1 cellular context compared by ENCODE assay signal in genomic region chr4:40924096-40924792, GRCh38.
TF ChIP-seq lines count a peak whose summit lies in the region.

No MANE protein-coding gene starts in this region.

TF ChIP-seq in GM12878, 131 proteins besides CTCF, POLR2A, EP300 and RAD21 (continued from another document):
- TF ChIP-seq ELK1 (IDR thresholded peaks at IDR 0.05; ENCODE audit: low read depth, low read length): no peak
- TF ChIP-seq ZNF687 (IDR thresholded peaks at IDR 0.05): 0 out of 2 replicates have a peak, but pooled peaks have one; percentile 17
- TF ChIP-seq ESRRA (IDR thresholded peaks at IDR 0.05; ENCODE audit: low read length): no peak
- TF ChIP-seq MTA3 (IDR thresholded peaks at IDR 0.05; ENCODE audit: borderline replicate concordance, low read length): no peak
- TF ChIP-seq HDGF (IDR thresholded peaks at IDR 0.05): peak; percentile 54; the same call in 1 of the 2 replicates
